11 cellular contexts compared by ENCODE assay signal in genomic region chr4:165563851-165564250, GRCh38.
"Had no signal": no experiment of that assay in that cellular context is flagged by ENCODE, and none has a peak within 500 bp of the region (broad histone marks: within the 10 kb centered on the region; RNA-seq: fewer than 3 reads in every experiment).

No MANE protein-coding gene starts in this region.

- H3K27me3 ChIP-seq: heart left ventricle, pancreas, stomach had no signal

- H3K9me3 ChIP-seq: pancreas had no signal

- H3K4me3 ChIP-seq: heart left ventricle, pancreas, skin epidermis, stomach had no signal

- H3K36me3 ChIP-seq: heart left ventricle, pancreas, stomach had no signal

- H3K27ac ChIP-seq: heart left ventricle, pancreas, skin epidermis, stomach had no signal

- H3K4me1 ChIP-seq: heart left ventricle, pancreas, stomach had no signal

- DNase-seq: activated CD4-positive, alpha-beta T cell treated with anti-CD3 and anti-CD28 coated beads for 36 hours; activated CD8-positive, alpha-beta memory T cell treated with anti-CD3 and anti-CD28 coated beads, Interleukin-2, amount 50 U/mL, for 48 hours; activated CD8-positive, alpha-beta T cell treated with anti-CD3 and anti-CD28 coated beads for 36 hours; cerebellar nuclear complex; foreskin melanocyte; heart left ventricle; pancreas; stimulated activated CD4-positive, alpha-beta T cell treated with anti-CD3 and anti-CD28 coated beads, Interleukin-4, amount 100 ng/mL, for 4 hours; stomach had no signal

- FAIRE-seq: pancreas, urothelium cell line had no signal
